ENCODE assay signal across 8 cellular contexts in the genomic region with DNA sequence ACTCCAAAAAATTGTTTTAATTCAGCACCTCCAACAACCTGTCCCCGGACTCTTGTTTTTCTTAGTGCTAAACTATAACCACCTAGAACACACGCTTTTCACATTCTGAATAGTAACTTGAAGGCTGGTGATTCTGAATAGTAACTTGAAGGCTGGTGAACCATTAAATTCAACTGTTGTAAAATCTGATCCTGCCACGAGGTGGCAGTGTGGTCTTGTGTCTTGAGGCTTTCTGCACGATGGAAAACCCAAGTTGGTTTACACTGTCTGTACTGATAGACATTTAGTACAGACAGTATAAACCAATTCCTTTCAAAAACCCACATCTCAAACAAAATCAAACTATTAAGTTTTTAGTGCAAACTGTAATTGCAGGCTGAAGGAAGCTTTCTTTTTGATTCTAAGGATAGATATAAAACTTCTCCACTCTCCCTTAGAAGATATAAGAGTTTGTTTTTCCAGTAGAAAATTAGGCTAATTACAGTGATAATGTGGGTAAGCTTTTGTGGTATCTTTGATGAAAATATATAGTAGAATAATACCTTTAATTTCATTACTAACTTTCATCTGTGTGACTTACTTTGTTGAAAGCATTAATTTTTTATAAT. TPM values are rescaled to one million over a fixed set of nuclear protein-coding genes. Genes with fewer than 3 reads are reported as not detected.
DNase-seq lines count a peak whose midpoint lies in the region; ATAC-seq and TF ChIP-seq lines count a peak whose summit lies in the region.

No MANE protein-coding gene starts in this region.

- BruUV-seq in PC-9 (replicated peaks; lab: Mats Ljungman, UMichigan): no TSS peak

- H3K4me2 ChIP-seq in PC-9 (no peak overlapping the region), fibroblast of lung (ENCODE audit: extremely low read depth, insufficient read depth, low read length) (no peak overlapping the region)

- peaks cover 40% of the 10 kb centered on the region for H3K27me3 Mint-ChIP-seq in activated T-cell treated with anti-CD3 and anti-CD28 coated beads, Interleukin-2, amount 50 U/mL, for 4 hours (ENCODE audit: low read depth)
- H3K27me3 Mint-ChIP-seq in neural crest cell (ENCODE audit: low read depth): no peaks in the 10 kb centered on the region
- H3K27me3 Mint-ChIP-seq in stimulated activated naive CD8-positive, alpha-beta T cell treated with anti-CD3 and anti-CD28 coated beads, Interleukin-15, amount 100 ng/mL, for 72 hours: peaks cover 39% of the 10 kb centered on the region

- TF ChIP-seq CTCF in PC-9 (conservative IDR thresholded peaks at IDR 0.05) (peak; percentile 94), fibroblast of lung (conservative IDR thresholded peaks at IDR 0.05 in 1 of 2, IDR thresholded peaks at IDR 0.05 in 1 of 2; ENCODE audit: low read depth in 1 of 2, low read length in 2 of 2) (peak; percentile 57 to 64), neural crest cell (conservative IDR thresholded peaks at IDR 0.05) (peak; percentile 96)

- H3K36me3 ChIP-seq in PC-9 (ENCODE audit: low read depth) (no peaks in the 10 kb centered on the region), fibroblast of lung (ENCODE audit: control insufficient read depth, insufficient read depth, low read length) (no peaks in the 10 kb centered on the region)

- H3K79me2 ChIP-seq in PC-9 (ENCODE audit: low read depth): no peaks in the 10 kb centered on the region
- no peaks in the 10 kb centered on the region for H3K79me2 ChIP-seq in fibroblast of lung (ENCODE audit: control insufficient read depth, insufficient read depth, low read length)

- peaks cover 9% of the 10 kb centered on the region for H3K9me3 Mint-ChIP-seq in activated T-cell treated with anti-CD3 and anti-CD28 coated beads, Interleukin-2, amount 50 U/mL, for 4 hours
- H3K9me3 Mint-ChIP-seq in neural crest cell: peaks cover 13% of the 10 kb centered on the region
- H3K9me3 Mint-ChIP-seq in stimulated activated naive CD8-positive, alpha-beta T cell treated with anti-CD3 and anti-CD28 coated beads, Interleukin-15, amount 100 ng/mL, for 72 hours: peaks cover 9% of the 10 kb centered on the region in 2 donors

- no peak overlapping the region for H3K4me3 ChIP-seq in Jurkat, Clone E6-1 (ENCODE audit: low read length)
- no peak overlapping the region for H3K4me3 ChIP-seq in PC-9
- H3K4me3 ChIP-seq in fibroblast of lung (replicated peaks in 1 of 4; ENCODE audit: control extremely low read depth in 1 of 4, insufficient read depth in 1 of 4, low read depth in 3 of 4, low read length in 4 of 4): no peak overlapping the region

- H3F3A ChIP-seq in PC-9 (ENCODE audit: insufficient read depth, low read depth): no peaks in the 10 kb centered on the region

- peak; percentile 24 for DNase-seq in DMS153 (lab: John Stamatoyannopoulos, UW)
- peak; percentile 83 for DNase-seq in Jurkat, Clone E6-1 (ENCODE audit: low read depth, low spot score)
- peak; percentile 65 to 68 for DNase-seq in PC-9
- peak; percentile 60 for DNase-seq in activated T-cell treated with anti-CD3 and anti-CD28 coated beads, Interleukin-2, amount 50 U/mL, for 4 hours
- peak; percentile 58 to 85 for DNase-seq in fibroblast of lung (ENCODE audit: low read depth in 2 of 2)
- peak; percentile 88 for DNase-seq in neural crest cell (ENCODE audit: low read depth, low spot score)
- peak; percentile 56 to 58 for DNase-seq in stimulated activated naive CD8-positive, alpha-beta T cell treated with anti-CD3 and anti-CD28 coated beads, Interleukin-15, amount 100 ng/mL, for 72 hours

- H3K27me3 ChIP-seq in PC-9 (ENCODE audit: insufficient read depth, low read depth) (no peaks in the 10 kb centered on the region), fibroblast of lung (ENCODE audit: control insufficient read depth, insufficient read depth, low read length) (no peaks in the 10 kb centered on the region)

- H3K36me3 Mint-ChIP-seq in activated T-cell treated with anti-CD3 and anti-CD28 coated beads, Interleukin-2, amount 50 U/mL, for 4 hours (ENCODE audit: insufficient read depth): no peaks in the 10 kb centered on the region
- H3K36me3 Mint-ChIP-seq in neural crest cell (ENCODE audit: low read depth): peaks cover 12% of the 10 kb centered on the region

- H3K9me3 ChIP-seq in PC-9 (ENCODE audit: insufficient read depth, low read depth): peaks cover 14% of the 10 kb centered on the region
- H3K9me3 ChIP-seq in fibroblast of lung (ENCODE audit: control insufficient read depth, insufficient read depth, low read depth, low read length): no peaks in the 10 kb centered on the region

- H3K27ac Mint-ChIP-seq in neural crest cell (ENCODE audit: unreplicated experiment): no peak overlapping the region
- no peak overlapping the region for H3K27ac Mint-ChIP-seq in stimulated activated naive CD8-positive, alpha-beta T cell treated with anti-CD3 and anti-CD28 coated beads, Interleukin-15, amount 100 ng/mL, for 72 hours

- no peaks in the 10 kb centered on the region for H3K9me2 ChIP-seq in PC-9 (ENCODE audit: insufficient read depth)

- no peak overlapping the region for H2AFZ ChIP-seq in PC-9
- H2AFZ ChIP-seq in fibroblast of lung (ENCODE audit: low read length): no peak overlapping the region

- no peak overlapping the region for H3K4me3 Mint-ChIP-seq in activated T-cell treated with anti-CD3 and anti-CD28 coated beads, Interleukin-2, amount 50 U/mL, for 4 hours
- H3K4me3 Mint-ChIP-seq in neural crest cell: no peak overlapping the region
- H3K4me3 Mint-ChIP-seq in stimulated activated naive CD8-positive, alpha-beta T cell treated with anti-CD3 and anti-CD28 coated beads, Interleukin-15, amount 100 ng/mL, for 72 hours: no peak overlapping the region

- CTCF ChIA-PET in PC-9 (lab: Charles Lee): interaction anchor here (0.5 to 0.6 kb wide), 4 partner anchors 212 to 1643 kb away, joined by 3 to 4 read pairs (median 4); no protein-coding TSS in a partner anchor

- peaks cover 10% of the 10 kb centered on the region for H3K4me1 Mint-ChIP-seq in activated T-cell treated with anti-CD3 and anti-CD28 coated beads, Interleukin-2, amount 50 U/mL, for 4 hours (ENCODE audit: low read depth)
- peaks cover 11% of the 10 kb centered on the region for H3K4me1 Mint-ChIP-seq in neural crest cell
- peaks cover 28% of the 10 kb centered on the region for H3K4me1 Mint-ChIP-seq in stimulated activated naive CD8-positive, alpha-beta T cell treated with anti-CD3 and anti-CD28 coated beads, Interleukin-15, amount 100 ng/mL, for 72 hours

- H3K4me1 ChIP-seq in PC-9 (replicated peaks; ENCODE audit: insufficient read depth) (no peaks in the 10 kb centered on the region), fibroblast of lung (ENCODE audit: control insufficient read depth, extremely low read depth, insufficient read depth, low read length) (peaks cover under 1% of the 10 kb centered on the region)

- intact Hi-C loops in PC-9 (cut with micrococcal nuclease; ENCODE audit: unreplicated experiment): loop anchor here (1.0 to 10.0 kb wide), 3 partner anchors 549 to 1583 kb away; no protein-coding TSS in a partner anchor

- ATAC-seq in activated T-cell treated with anti-CD3 and anti-CD28 coated beads, Interleukin-2, amount 50 U/mL, for 4 hours: no peak
- ATAC-seq in stimulated activated naive CD8-positive, alpha-beta T cell treated with anti-CD3 and anti-CD28 coated beads, Interleukin-15, amount 100 ng/mL, for 72 hours: peak; percentile 70
- ATAC-seq in HG02938 (IDR thresholded peaks at IDR 0.05; ENCODE audit: unreplicated experiment): no peak

- no peaks in the 10 kb centered on the region for H4K20me1 ChIP-seq in PC-9 (ENCODE audit: insufficient read depth)
- no peaks in the 10 kb centered on the region for H4K20me1 ChIP-seq in fibroblast of lung (ENCODE audit: control insufficient read depth, extremely low read depth, insufficient read depth, low read length)

- POLR2A ChIA-PET in PC-9 (lab: Charles Lee; ENCODE audit: unreplicated experiment): no interaction called here

- H3K27ac ChIP-seq in PC-9 (no peak overlapping the region), fibroblast of lung (ENCODE audit: insufficient read depth, low read length) (no peak overlapping the region)

- H3K9ac ChIP-seq in fibroblast of lung (ENCODE audit: insufficient read depth, low read length): no peak overlapping the region

RNA-seq across cellular contexts. Expression of a gene that starts 57.6 kb away (rescaled TPM):
- polyA plus RNA-seq in Jurkat, Clone E6-1 (2012; ENCODE audit: insufficient read depth, insufficient read length): 212 TPM
- 340 and 359 TPM in 2 replicates for total RNA-seq in PC-9 (2021)
- total RNA-seq in activated T-cell treated with anti-CD3 and anti-CD28 coated beads, Interleukin-2, amount 50 U/mL, for 4 hours: 100 to 1,000 TPM; 220 to 245 (median 229) TPM
- 181 and 235 TPM in 2 replicates for total RNA-seq in fibroblast of lung
- 420 and 425 TPM in 2 replicates for polyA plus RNA-seq in fibroblast of lung
- polyA plus RNA-seq in fibroblast of lung (2012): 144 and 159 TPM in 2 replicates
- polyA minus RNA-seq in fibroblast of lung (ENCODE audit: low replicate concordance): 16.2 and 21.8 TPM in 2 replicates
- 125 and 126 TPM in 2 replicates for total RNA-seq in neural crest cell

Comparison
In these comparisons a context has a peak if more than half of its experiments do, and no peak if none do; other contexts are left out.
1. DNase-seq: peak in every context shown above with its lines; median percentile 88 in neural crest cell; 83 in Jurkat, Clone E6-1; 72 in fibroblast of lung; 66 in PC-9; 60 in activated T-cell treated with anti-CD3 and anti-CD28 coated beads, Interleukin-2, amount 50 U/mL, for 4 hours; 57 in stimulated activated naive CD8-positive, alpha-beta T cell treated with anti-CD3 and anti-CD28 coated beads, Interleukin-15, amount 100 ng/mL, for 72 hours; 24 in DMS153.